1 cellular context compared by ENCODE assay signal in the genomic region with DNA sequence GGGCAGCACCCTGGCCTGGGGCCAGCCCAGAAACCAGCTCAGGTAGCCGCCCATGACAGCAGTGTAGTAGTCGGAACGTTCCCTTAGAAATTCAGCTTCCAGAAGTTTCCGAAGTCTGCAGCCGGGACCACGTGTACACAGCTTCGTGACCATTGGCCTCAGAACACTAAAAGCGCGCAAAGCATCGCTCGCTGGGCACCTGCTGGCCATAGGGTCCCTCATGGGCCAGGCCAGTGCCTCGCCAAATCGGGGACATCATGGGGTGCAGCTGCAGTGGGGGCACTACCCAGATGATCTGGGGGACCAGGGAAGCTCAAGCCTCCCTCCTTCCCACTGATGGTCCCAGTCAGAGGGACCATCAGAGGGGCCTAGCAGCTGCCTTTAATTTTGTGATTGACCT.
TF ChIP-seq lines count a peak whose summit lies in the region.

No MANE protein-coding gene starts in this region.

TF ChIP-seq in H1, 55 proteins besides CTCF, POLR2A, EP300 and RAD21 (continued from another document):
- TF ChIP-seq, protein P1, sequence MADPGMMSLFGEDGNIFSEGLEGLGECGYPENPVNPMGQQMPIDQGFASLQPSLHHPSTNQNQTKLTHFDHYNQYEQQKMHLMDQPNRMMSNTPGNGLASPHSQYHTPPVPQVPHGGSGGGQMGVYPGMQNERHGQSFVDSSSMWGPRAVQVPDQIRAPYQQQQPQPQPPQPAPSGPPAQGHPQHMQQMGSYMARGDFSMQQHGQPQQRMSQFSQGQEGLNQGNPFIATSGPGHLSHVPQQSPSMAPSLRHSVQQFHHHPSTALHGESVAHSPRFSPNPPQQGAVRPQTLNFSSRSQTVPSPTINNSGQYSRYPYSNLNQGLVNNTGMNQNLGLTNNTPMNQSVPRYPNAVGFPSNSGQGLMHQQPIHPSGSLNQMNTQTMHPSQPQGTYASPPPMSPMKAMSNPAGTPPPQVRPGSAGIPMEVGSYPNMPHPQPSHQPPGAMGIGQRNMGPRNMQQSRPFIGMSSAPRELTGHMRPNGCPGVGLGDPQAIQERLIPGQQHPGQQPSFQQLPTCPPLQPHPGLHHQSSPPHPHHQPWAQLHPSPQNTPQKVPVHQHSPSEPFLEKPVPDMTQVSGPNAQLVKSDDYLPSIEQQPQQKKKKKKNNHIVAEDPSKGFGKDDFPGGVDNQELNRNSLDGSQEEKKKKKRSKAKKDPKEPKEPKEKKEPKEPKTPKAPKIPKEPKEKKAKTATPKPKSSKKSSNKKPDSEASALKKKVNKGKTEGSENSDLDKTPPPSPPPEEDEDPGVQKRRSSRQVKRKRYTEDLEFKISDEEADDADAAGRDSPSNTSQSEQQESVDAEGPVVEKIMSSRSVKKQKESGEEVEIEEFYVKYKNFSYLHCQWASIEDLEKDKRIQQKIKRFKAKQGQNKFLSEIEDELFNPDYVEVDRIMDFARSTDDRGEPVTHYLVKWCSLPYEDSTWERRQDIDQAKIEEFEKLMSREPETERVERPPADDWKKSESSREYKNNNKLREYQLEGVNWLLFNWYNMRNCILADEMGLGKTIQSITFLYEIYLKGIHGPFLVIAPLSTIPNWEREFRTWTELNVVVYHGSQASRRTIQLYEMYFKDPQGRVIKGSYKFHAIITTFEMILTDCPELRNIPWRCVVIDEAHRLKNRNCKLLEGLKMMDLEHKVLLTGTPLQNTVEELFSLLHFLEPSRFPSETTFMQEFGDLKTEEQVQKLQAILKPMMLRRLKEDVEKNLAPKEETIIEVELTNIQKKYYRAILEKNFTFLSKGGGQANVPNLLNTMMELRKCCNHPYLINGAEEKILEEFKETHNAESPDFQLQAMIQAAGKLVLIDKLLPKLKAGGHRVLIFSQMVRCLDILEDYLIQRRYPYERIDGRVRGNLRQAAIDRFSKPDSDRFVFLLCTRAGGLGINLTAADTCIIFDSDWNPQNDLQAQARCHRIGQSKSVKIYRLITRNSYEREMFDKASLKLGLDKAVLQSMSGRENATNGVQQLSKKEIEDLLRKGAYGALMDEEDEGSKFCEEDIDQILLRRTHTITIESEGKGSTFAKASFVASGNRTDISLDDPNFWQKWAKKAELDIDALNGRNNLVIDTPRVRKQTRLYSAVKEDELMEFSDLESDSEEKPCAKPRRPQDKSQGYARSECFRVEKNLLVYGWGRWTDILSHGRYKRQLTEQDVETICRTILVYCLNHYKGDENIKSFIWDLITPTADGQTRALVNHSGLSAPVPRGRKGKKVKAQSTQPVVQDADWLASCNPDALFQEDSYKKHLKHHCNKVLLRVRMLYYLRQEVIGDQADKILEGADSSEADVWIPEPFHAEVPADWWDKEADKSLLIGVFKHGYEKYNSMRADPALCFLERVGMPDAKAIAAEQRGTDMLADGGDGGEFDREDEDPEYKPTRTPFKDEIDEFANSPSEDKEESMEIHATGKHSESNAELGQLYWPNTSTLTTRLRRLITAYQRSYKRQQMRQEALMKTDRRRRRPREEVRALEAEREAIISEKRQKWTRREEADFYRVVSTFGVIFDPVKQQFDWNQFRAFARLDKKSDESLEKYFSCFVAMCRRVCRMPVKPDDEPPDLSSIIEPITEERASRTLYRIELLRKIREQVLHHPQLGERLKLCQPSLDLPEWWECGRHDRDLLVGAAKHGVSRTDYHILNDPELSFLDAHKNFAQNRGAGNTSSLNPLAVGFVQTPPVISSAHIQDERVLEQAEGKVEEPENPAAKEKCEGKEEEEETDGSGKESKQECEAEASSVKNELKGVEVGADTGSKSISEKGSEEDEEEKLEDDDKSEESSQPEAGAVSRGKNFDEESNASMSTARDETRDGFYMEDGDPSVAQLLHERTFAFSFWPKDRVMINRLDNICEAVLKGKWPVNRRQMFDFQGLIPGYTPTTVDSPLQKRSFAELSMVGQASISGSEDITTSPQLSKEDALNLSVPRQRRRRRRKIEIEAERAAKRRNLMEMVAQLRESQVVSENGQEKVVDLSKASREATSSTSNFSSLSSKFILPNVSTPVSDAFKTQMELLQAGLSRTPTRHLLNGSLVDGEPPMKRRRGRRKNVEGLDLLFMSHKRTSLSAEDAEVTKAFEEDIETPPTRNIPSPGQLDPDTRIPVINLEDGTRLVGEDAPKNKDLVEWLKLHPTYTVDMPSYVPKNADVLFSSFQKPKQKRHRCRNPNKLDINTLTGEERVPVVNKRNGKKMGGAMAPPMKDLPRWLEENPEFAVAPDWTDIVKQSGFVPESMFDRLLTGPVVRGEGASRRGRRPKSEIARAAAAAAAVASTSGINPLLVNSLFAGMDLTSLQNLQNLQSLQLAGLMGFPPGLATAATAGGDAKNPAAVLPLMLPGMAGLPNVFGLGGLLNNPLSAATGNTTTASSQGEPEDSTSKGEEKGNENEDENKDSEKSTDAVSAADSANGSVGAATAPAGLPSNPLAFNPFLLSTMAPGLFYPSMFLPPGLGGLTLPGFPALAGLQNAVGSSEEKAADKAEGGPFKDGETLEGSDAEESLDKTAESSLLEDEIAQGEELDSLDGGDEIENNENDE (IDR thresholded peaks at IDR 0.05; ENCODE audit: insufficient replicate concordance, low read length), result no peak
- TF ChIP-seq SP4 (IDR thresholded peaks at IDR 0.05; ENCODE audit: low read length), result no peak
- TF ChIP-seq POU5F1 (IDR thresholded peaks at IDR 0.05; ENCODE audit: low read depth, low read length), result no peak
- TF ChIP-seq CBX8 (IDR thresholded peaks at IDR 0.05; ENCODE audit: borderline replicate concordance, low read depth, low read length), result no peak
